ENCODE assay signal across 24 cellular contexts in genomic region chr3:24299236-24299635, GRCh38.
A peak's percentile ranks its signal among the peaks of the same experiment; 100 is the strongest.
DNase-seq lines count a peak whose midpoint lies in the region; FAIRE-seq and TF ChIP-seq lines count a peak whose summit lies in the region.
"Had no signal": no experiment of that assay in that cellular context is flagged by ENCODE, and none has a peak within 500 bp of the region (broad histone marks: within the 10 kb centered on the region; RNA-seq: fewer than 3 reads in every experiment).

No MANE protein-coding gene starts in this region.

- H3K36me3 ChIP-seq in bronchial epithelial cell (ENCODE audit: control insufficient read depth, insufficient read depth, low read length) (no peaks in the 10 kb centered on the region), keratinocyte (ENCODE audit: control insufficient read depth in 2 of 2, extremely low read depth in 1 of 2, insufficient read depth in 2 of 2, low read length in 2 of 2) (no peaks in the 10 kb centered on the region)
- H3K36me3 ChIP-seq: neural progenitor cell had no signal

- no peak overlapping the region for H3K4me3 ChIP-seq in bronchial epithelial cell (ENCODE audit: low read depth, low read length)
- H3K4me3 ChIP-seq in keratinocyte (ENCODE audit: control insufficient read depth in 2 of 3, extremely low read depth in 1 of 3, insufficient read depth in 2 of 3, low read depth in 1 of 3, low read length in 3 of 3) = no peak overlapping the region
- no peak overlapping the region for H3K4me3 ChIP-seq in dorsolateral prefrontal cortex
- H3K4me3 ChIP-seq: neural progenitor cell, psoas muscle, spleen had no signal

- intact Hi-C loops in dorsolateral prefrontal cortex (cut with DNase I) = no loop called here

- CTCF ChIA-PET in GM10248 (lab: Yijun Ruan, JAX) = no interaction called here

- H3K36me3 Mint-ChIP-seq in endothelial cell (ENCODE audit: low read depth, unreplicated experiment) = no peaks in the 10 kb centered on the region
- H3K36me3 Mint-ChIP-seq: activated naive CD8-positive, alpha-beta T cell; brain; CD4-positive, alpha-beta memory T cell; neural progenitor cell had no signal

- H3K9me3 ChIP-seq in keratinocyte (ENCODE audit: control insufficient read depth, low read depth, low read length) = no peaks in the 10 kb centered on the region

- peak; percentile 19 for DNase-seq in AG08395 (ENCODE audit: low spot score)
- DNase-seq in OCI-M1 (lab: John Stamatoyannopoulos, UW) = peak; percentile 89
- DNase-seq in bronchial epithelial cell (ENCODE audit: low read depth) = peak; percentile 40
- no peak for DNase-seq in keratinocyte (ENCODE audit: low read depth, low spot score)
- DNase-seq in C1 segment of cervical spinal cord (lab: John Stamatoyannopoulos, UW) = no peak
- DNase-seq in endothelial cell (ENCODE audit: low spot score) = no peak
- no peak for DNase-seq in GM10248 (ENCODE audit: extremely low spot score)
- no peak for DNase-seq in dorsolateral prefrontal cortex
- DNase-seq: CD4-positive, alpha-beta memory T cell; cortex of kidney; KG1; NCI-H1930; NCI-H446 treated with DMSO at 0.1 percent for 48 hours; psoas muscle; SHP77; spleen; stimulated activated CD4-positive, alpha-beta T cell treated with anti-CD3 and anti-CD28 coated beads, Interleukin-4, amount 100 ng/mL, for 4 hours had no signal

- H3K9me1 ChIP-seq in keratinocyte (ENCODE audit: control insufficient read depth, extremely low read depth, insufficient read depth, low read length) = peaks cover 2% of the 10 kb centered on the region

- H3K27me3 ChIP-seq in bronchial epithelial cell (ENCODE audit: control insufficient read depth, insufficient read depth, low read length) = no peaks in the 10 kb centered on the region
- H3K27me3 ChIP-seq in keratinocyte (ENCODE audit: control insufficient read depth, extremely low read depth, insufficient read depth, low read length) = no peaks in the 10 kb centered on the region
- H3K27me3 ChIP-seq in dorsolateral prefrontal cortex = no peaks in the 10 kb centered on the region
- H3K27me3 ChIP-seq: neural progenitor cell, spleen had no signal

- no peak overlapping the region for H3K9ac ChIP-seq in keratinocyte (ENCODE audit: control insufficient read depth, extremely low read depth, insufficient read depth, low read length)
- H3K9ac ChIP-seq: neural progenitor cell had no signal

- H3K27me3 Mint-ChIP-seq in endothelial cell (ENCODE audit: unreplicated experiment) = no peaks in the 10 kb centered on the region
- H3K27me3 Mint-ChIP-seq: brain; CD4-positive, alpha-beta memory T cell had no signal

- H4K20me1 ChIP-seq in keratinocyte (ENCODE audit: control insufficient read depth, extremely low read depth, insufficient read depth, low read length) = no peaks in the 10 kb centered on the region

- H3K9me3 Mint-ChIP-seq in endothelial cell (ENCODE audit: unreplicated experiment) = no peaks in the 10 kb centered on the region
- H3K9me3 Mint-ChIP-seq: activated T-helper 1 cell treated with anti-CD3 and anti-CD28 coated beads, Interleukin-12 subunit alpha, Interleukin-12 subunit beta, Interleukin-2, Interleukin-4 antibody, amounts not matched to agents 30 ng/mL and 10 ng/mL and 1 ng/mL, durations not matched to agents 14 hours and 24 hours and 36 hours; HFFc6; neural progenitor cell; T-helper 1 cell treated with Interleukin-12 subunit alpha and Interleukin-12 subunit beta and Interleukin-4 antibody, amounts not matched to agents 30 μg/mL and 1 μg/mL, for 36 hours had no signal

- no peak overlapping the region for H3K27ac Mint-ChIP-seq in endothelial cell (ENCODE audit: unreplicated experiment)
- H3K27ac Mint-ChIP-seq: activated naive CD8-positive, alpha-beta T cell; activated T-helper 1 cell treated with anti-CD3 and anti-CD28 coated beads, Interleukin-12 subunit alpha, Interleukin-12 subunit beta, Interleukin-2, Interleukin-4 antibody, amounts not matched to agents 30 ng/mL and 10 ng/mL and 1 ng/mL, durations not matched to agents 14 hours and 24 hours and 36 hours; brain; CD4-positive, alpha-beta memory T cell; HFFc6; neural progenitor cell; T-helper 1 cell treated with Interleukin-12 subunit alpha and Interleukin-12 subunit beta and Interleukin-4 antibody, amounts not matched to agents 30 μg/mL and 1 μg/mL, for 36 hours; WTC11 had no signal

- H3K4me2 ChIP-seq in keratinocyte (ENCODE audit: control insufficient read depth, extremely low read depth, insufficient read depth, low read depth, low read length) = peak overlapping the region; percentile 64
- H3K4me2 ChIP-seq: neural progenitor cell had no signal

- H3K4me3 Mint-ChIP-seq in endothelial cell (ENCODE audit: unreplicated experiment) = no peak overlapping the region
- H3K4me3 Mint-ChIP-seq: activated naive CD8-positive, alpha-beta T cell; activated T-helper 1 cell treated with anti-CD3 and anti-CD28 coated beads, Interleukin-12 subunit alpha, Interleukin-12 subunit beta, Interleukin-2, Interleukin-4 antibody, amounts not matched to agents 30 ng/mL and 10 ng/mL and 1 ng/mL, durations not matched to agents 14 hours and 24 hours and 36 hours; brain; CD4-positive, alpha-beta memory T cell; HFFc6; neural progenitor cell; T-helper 1 cell treated with Interleukin-12 subunit alpha and Interleukin-12 subunit beta and Interleukin-4 antibody, amounts not matched to agents 30 μg/mL and 1 μg/mL, for 36 hours; WTC11 had no signal

- TF ChIP-seq CTCF in bronchial epithelial cell (IDR thresholded peaks at IDR 0.05; ENCODE audit: insufficient read depth, low read length, severe bottlenecking) (no peak), keratinocyte (optimal IDR thresholded peaks at IDR 0.05 in 1 of 3, IDR thresholded peaks at IDR 0.05 in 1 of 3, conservative IDR thresholded peaks at IDR 0.05 in 1 of 3; ENCODE audit: extremely low read depth in 1 of 3, insufficient read depth in 2 of 3, low read length in 3 of 3) (no peak), endothelial cell (IDR thresholded peaks at IDR 0.05; ENCODE audit: unreplicated experiment) (no peak), GM10248 (IDR thresholded peaks at IDR 0.05; ENCODE audit: control extremely low read depth, extremely low read depth, low read depth, missing control alignments) (no peak), dorsolateral prefrontal cortex (IDR thresholded peaks at IDR 0.05 in 54 of 56, conservative IDR thresholded peaks at IDR 0.05 in 2 of 56; ENCODE audit: low read depth in 1 of 56, partially characterized antibody in 56 of 56) (no peak)

- H2AFZ ChIP-seq in keratinocyte (ENCODE audit: control insufficient read depth, low read length) = no peak overlapping the region
- H2AFZ ChIP-seq: neural progenitor cell had no signal

- FAIRE-seq in bronchial epithelial cell (lab: Jason Lieb, UNC) (no peak), keratinocyte (lab: Jason Lieb, UNC) (peak; percentile 71)

- H3K27ac ChIP-seq in keratinocyte (ENCODE audit: control insufficient read depth, insufficient read depth, low read length) (peak overlapping the region; percentile 42), dorsolateral prefrontal cortex (no peak overlapping the region)
- H3K27ac ChIP-seq: neural progenitor cell, psoas muscle, spleen had no signal

- no peaks in the 10 kb centered on the region for H3K4me1 Mint-ChIP-seq in endothelial cell (ENCODE audit: unreplicated experiment)
- H3K4me1 Mint-ChIP-seq: CD4-positive, alpha-beta memory T cell had no signal

- no peaks in the 10 kb centered on the region for H3K79me2 ChIP-seq in keratinocyte (ENCODE audit: control insufficient read depth, insufficient read depth, low read length)

- H3K4me1 ChIP-seq in keratinocyte (ENCODE audit: control insufficient read depth, extremely low read depth, insufficient read depth, low read length) = peaks cover 14% of the 10 kb centered on the region
- H3K4me1 ChIP-seq: neural progenitor cell, spleen had no signal

- POLR2A ChIA-PET in GM10248 (lab: Yijun Ruan, JAX) = no interaction called here

- dilution Hi-C loops in keratinocyte (cut with MboI; ENCODE audit: extremely low pct_ligation_motif_present, low sequenced_read_pairs) = no loop called here

Comparison
In these comparisons a context has a peak if more than half of its experiments do, and no peak if none do; other contexts are left out.
1. DNase-seq: peak in AG08395 (single experiment), OCI-M1 (single experiment) and bronchial epithelial cell (single experiment); none in keratinocyte (single experiment), C1 segment of cervical spinal cord (0 of 14), endothelial cell (single experiment), GM10248 (single experiment) and dorsolateral prefrontal cortex (0 of 10).